In the genomic region with DNA sequence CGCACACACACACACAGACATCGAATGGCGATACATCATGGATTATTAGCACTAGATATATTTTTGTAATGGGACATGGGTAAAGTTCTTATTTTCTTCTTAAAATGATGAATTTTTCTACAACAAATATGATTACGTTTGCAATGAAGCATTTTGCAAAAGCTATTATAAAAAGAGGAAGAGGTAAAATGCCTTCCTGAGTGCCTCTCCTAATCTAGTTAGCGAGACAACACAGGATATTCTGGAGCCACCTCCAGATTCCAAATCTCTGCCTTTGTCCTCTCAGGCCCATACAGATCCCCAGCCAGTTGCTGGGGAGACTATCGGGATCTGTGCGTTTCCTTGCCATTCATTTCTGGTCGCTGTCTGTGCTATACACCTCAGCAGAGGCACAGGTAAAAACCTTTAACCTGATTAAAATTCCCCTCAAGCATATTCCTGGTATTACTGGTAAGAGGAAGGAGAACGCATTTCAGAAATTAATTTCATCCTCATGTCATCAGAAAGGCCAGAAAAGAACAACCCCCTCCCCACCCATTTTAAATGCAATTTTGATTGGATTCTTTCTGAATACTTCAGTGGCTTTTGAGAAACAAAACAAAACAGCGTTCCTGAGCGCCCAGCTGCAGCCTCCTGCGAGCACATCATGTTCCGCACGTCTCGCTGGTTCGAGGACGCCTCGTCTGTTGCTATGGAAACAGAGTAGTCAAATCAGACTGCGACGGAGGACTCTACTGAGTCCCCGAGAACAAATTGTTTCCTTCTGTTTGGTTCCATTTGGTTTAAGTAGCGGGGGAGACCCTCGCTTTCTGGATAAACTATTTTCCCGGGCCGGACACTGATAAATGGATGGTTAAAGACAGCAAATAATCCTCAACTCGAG, we compare ENCODE assay signal across 9 cellular contexts.
DNase-seq lines count a peak whose midpoint lies in the region; ATAC-seq and TF ChIP-seq lines count a peak whose summit lies in the region.
"Had no signal": no experiment of that assay in that cellular context is flagged by ENCODE, and none has a peak within 500 bp of the region (broad histone marks: within the 10 kb centered on the region; RNA-seq: fewer than 3 reads in every experiment).

No MANE protein-coding gene starts in this region.

- ATAC-seq in HG02973 (IDR thresholded peaks at IDR 0.05; ENCODE audit: unreplicated experiment) (peak; percentile 99), activated B cell treated with CpG ODN at 0.5 μM for 24 hours (ENCODE audit: low read depth) (peak; percentile 98), naive B cell (ENCODE audit: low read depth in 2 of 2) (peak; percentile 100)

- no peak for TF ChIP-seq CTCF in activated B cell treated with CpG ODN at 0.5 μM for 24 hours (IDR thresholded peaks at IDR 0.05)
- no peak for TF ChIP-seq CTCF in testis (IDR thresholded peaks at IDR 0.05)

- H3K4me3 ChIP-seq in testis, result peak overlapping the region; percentile 43 to 50

- H3K9me3 Mint-ChIP-seq in activated B cell treated with CpG ODN at 0.5 μM for 24 hours, result no peaks in the 10 kb centered on the region
- no peaks in the 10 kb centered on the region for H3K9me3 Mint-ChIP-seq in naive B cell

- no peaks in the 10 kb centered on the region for H3K9me3 ChIP-seq in testis

- H3K27me3 ChIP-seq in testis, result no peaks in the 10 kb centered on the region

- H3K36me3 Mint-ChIP-seq in activated B cell treated with CpG ODN at 0.5 μM for 24 hours (ENCODE audit: low read depth), result no peaks in the 10 kb centered on the region
- no peaks in the 10 kb centered on the region for H3K36me3 Mint-ChIP-seq in naive B cell

- peak overlapping the region; percentile 77 for H3K4me3 Mint-ChIP-seq in activated B cell treated with CpG ODN at 0.5 μM for 24 hours
- H3K4me3 Mint-ChIP-seq in naive B cell, result peak overlapping the region; percentile 72 to 93 (median 90)

- peak overlapping the region; percentile 52 to 67 for H3K27ac ChIP-seq in testis
- H3K27ac ChIP-seq: C4-2B had no signal

- POLR2A ChIA-PET in activated B cell treated with CpG ODN at 0.5 μM for 24 hours (lab: Charles Lee), result no interaction called here

- no peak for TF ChIP-seq POLR2A in testis (IDR thresholded peaks at IDR 0.05)

- intact Hi-C loops in activated B cell treated with CpG ODN at 0.5 μM for 24 hours (cut with micrococcal nuclease) (no loop called here), testis (cut with DNase I; ENCODE audit: low total_unique reads) (no loop called here)

- WGBS in testis, 2 donors, result 16% methylated on average over 26 of the region's 26 CpGs

- no peaks in the 10 kb centered on the region for H3K36me3 ChIP-seq in testis (ENCODE audit: low read depth, missing control alignments)

- DNase-seq in NCI-H1417 (lab: John Stamatoyannopoulos, UW), result peak; percentile 1 to 84 (median 40)
- DNase-seq in NCI-H1417 treated with DMSO at 0.1 percent for 48 hours (lab: John Stamatoyannopoulos, UW), result no peak
- DNase-seq in activated B cell treated with CpG ODN at 0.5 μM for 24 hours, result peak; percentile 21
- peak; percentile 70 for DNase-seq in fibroblast of gingiva (ENCODE audit: low read depth)
- DNase-seq in naive B cell, result peak; percentile 80
- DNase-seq in testis, result peak; percentile 90
- no peak for DNase-seq in activated CD4-positive, CD25-positive, alpha-beta regulatory T cell (lab: John Stamatoyannopoulos, UW)

- H3K4me1 Mint-ChIP-seq in activated B cell treated with CpG ODN at 0.5 μM for 24 hours (peaks cover 23% of the 10 kb centered on the region), naive B cell (peaks cover 13 to 27% (median 16%) of the 10 kb centered on the region in 3 donors)

- CTCF ChIA-PET in activated B cell treated with CpG ODN at 0.5 μM for 24 hours (lab: Charles Lee), result interaction anchor here (1.9 kb wide), 1 partner anchor 10 kb away, joined by 6 read pairs; no protein-coding TSS in a partner anchor

- peaks cover 5% of the 10 kb centered on the region for H3K4me1 ChIP-seq in testis

- H3K27ac Mint-ChIP-seq in activated B cell treated with CpG ODN at 0.5 μM for 24 hours (no peak overlapping the region), naive B cell (peak overlapping the region; percentile 48 to 97 (median 95))

- peaks cover 14% of the 10 kb centered on the region for H3K27me3 Mint-ChIP-seq in activated B cell treated with CpG ODN at 0.5 μM for 24 hours
- peaks cover 11 to 15% (median 14%) of the 10 kb centered on the region in 3 donors for H3K27me3 Mint-ChIP-seq in naive B cell

Comparison
In these comparisons a context has a peak if more than half of its experiments do, and no peak if none do; other contexts are left out.
1. DNase-seq: peak in NCI-H1417 (3 of 3), activated B cell treated with CpG ODN at 0.5 μM for 24 hours (single experiment), fibroblast of gingiva (single experiment), naive B cell (single experiment) and testis (single experiment); none in NCI-H1417 treated with DMSO at 0.1 percent for 48 hours (single experiment) and activated CD4-positive, CD25-positive, alpha-beta regulatory T cell (0 of 4).
2. Peak in every context shown above with its lines, with median percentiles within 50 percentile points of each other: ATAC-seq.